In the genomic region with DNA sequence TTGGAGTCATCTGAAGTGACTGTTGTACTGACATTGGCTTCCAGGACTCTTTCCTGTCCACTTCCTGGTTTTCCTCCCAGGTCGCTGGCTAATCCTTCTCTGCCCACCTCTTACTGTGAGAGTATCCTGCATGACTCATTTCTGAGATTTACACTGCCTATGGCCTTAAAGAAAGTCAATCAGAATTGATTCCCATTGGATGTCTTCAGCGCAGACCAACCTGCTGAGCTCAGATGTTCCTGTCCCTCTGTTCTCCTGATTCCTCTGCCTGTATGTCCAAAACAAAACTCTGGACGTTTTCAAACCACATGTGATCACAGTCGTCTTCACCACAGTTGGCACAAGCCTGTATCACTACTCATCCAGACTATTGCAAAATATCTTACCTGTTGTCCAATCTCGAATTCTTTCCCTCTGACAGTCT, we compare ENCODE assay signal across 19 cellular contexts.
A peak's percentile ranks its signal among the peaks of the same experiment; 100 is the strongest.
DNase-seq lines count a peak whose midpoint lies in the region; ATAC-seq, FAIRE-seq and TF ChIP-seq lines count a peak whose summit lies in the region.
"Had no signal": no experiment of that assay in that cellular context is flagged by ENCODE, and none has a peak within 500 bp of the region (broad histone marks: within the 10 kb centered on the region; RNA-seq: fewer than 3 reads in every experiment).

No MANE protein-coding gene starts in this region.

- H3K27ac ChIP-seq in right cardiac atrium (ENCODE audit: low read length) (no peak overlapping the region), RWPE1 (no peak overlapping the region), hepatocyte (peak overlapping the region; percentile 60)

- H3K27me3 Mint-ChIP-seq in stimulated activated memory B cell treated with anti-CD40 and anti-IgM and Interleukin-4, amounts not matched to agents 10 μg/mL and 1 μg/mL and 100 μg/mL, for 72 hours: no peaks in the 10 kb centered on the region
- H3K27me3 Mint-ChIP-seq: activated T-helper 17 cell treated with anti-CD3 and anti-CD28 coated beads, Interleukin-2, amount 50 U/mL, for 72 hours had no signal

- DNase-seq in right cardiac atrium: no peak
- DNase-seq in Right ventricle myocardium inferior (ENCODE audit: missing footprints): no peak
- DNase-seq in RWPE1 (ENCODE audit: low spot score): peak; percentile 68
- DNase-seq in hepatocyte (ENCODE audit: low spot score): peak; percentile 65
- peak; percentile 25 for DNase-seq in urothelium cell line (ENCODE audit: low spot score)
- no peak for DNase-seq in NCI-H1436 treated with DMSO at 0.1 percent for 48 hours (lab: John Stamatoyannopoulos, UW)
- DNase-seq: activated CD8-positive, alpha-beta T cell treated with anti-CD3 and anti-CD28 coated beads, Interleukin-2, amount 10 ng/mL, durations not matched to agents 7 days and 5 days; amniotic stem cell; Kasumi-1; kidney; NCI-H146; NCI-H446 treated with DMSO at 0.1 percent for 48 hours; posterior cingulate gyrus; stimulated activated CD4-positive, alpha-beta T cell treated with anti-CD3 and anti-CD28 coated beads, Interleukin-12 subunit alpha, Interleukin-12 subunit beta, amount 100 ng/mL, for 4 hours; stimulated activated naive CD8-positive, alpha-beta T cell treated with anti-CD3 and anti-CD28 coated beads, Interleukin-15, Interleukin-2, amounts not matched to agents 100 U/mL and 50 U/mL, for 24 hours had no signal

- H3K9me3 Mint-ChIP-seq in stimulated activated memory B cell treated with anti-CD40 and anti-IgM and Interleukin-4, amounts not matched to agents 10 μg/mL and 1 μg/mL and 100 μg/mL, for 72 hours: no peaks in the 10 kb centered on the region
- H3K9me3 Mint-ChIP-seq: activated T-helper 17 cell treated with anti-CD3 and anti-CD28 coated beads, Interleukin-2, amount 50 U/mL, for 72 hours had no signal

- FAIRE-seq in urothelium cell line (lab: Jason Lieb, UNC): no peak
- FAIRE-seq: endometrium, kidney had no signal

- H3K4me2 ChIP-seq in hepatocyte: no peak overlapping the region

- H3K79me2 ChIP-seq in hepatocyte: no peaks in the 10 kb centered on the region

- no peak overlapping the region for H3K27ac Mint-ChIP-seq in stimulated activated memory B cell treated with anti-CD40 and anti-IgM and Interleukin-4, amounts not matched to agents 10 μg/mL and 1 μg/mL and 100 μg/mL, for 72 hours
- H3K27ac Mint-ChIP-seq: activated CD8-positive, alpha-beta T cell treated with anti-CD3 and anti-CD28 coated beads, Interleukin-2, amount 10 ng/mL, durations not matched to agents 7 days and 5 days; activated T-helper 17 cell treated with anti-CD3 and anti-CD28 coated beads, Interleukin-2, amount 50 U/mL, for 72 hours had no signal

- H4K20me1 ChIP-seq in hepatocyte (ENCODE audit: insufficient read depth, poor library complexity, severe bottlenecking): no peaks in the 10 kb centered on the region

- POLR2A ChIA-PET in RWPE1 (lab: Yijun Ruan, JAX; ENCODE audit: low non-redundant PET): no interaction called here

- H3K4me1 ChIP-seq in right cardiac atrium (ENCODE audit: control insufficient read depth, insufficient read depth, low read length): peaks cover 1% of the 10 kb centered on the region
- peaks cover 2% of the 10 kb centered on the region for H3K4me1 ChIP-seq in hepatocyte (ENCODE audit: insufficient read depth)

- H3K4me3 ChIP-seq in right cardiac atrium (ENCODE audit: low read length): no peak overlapping the region
- no peak overlapping the region for H3K4me3 ChIP-seq in hepatocyte

- intact Hi-C loops in right cardiac atrium (cut with DNase I) (no loop called here), Right ventricle myocardium inferior (cut with DNase I) (no loop called here)

- no peaks in the 10 kb centered on the region for H3K4me1 Mint-ChIP-seq in stimulated activated memory B cell treated with anti-CD40 and anti-IgM and Interleukin-4, amounts not matched to agents 10 μg/mL and 1 μg/mL and 100 μg/mL, for 72 hours
- H3K4me1 Mint-ChIP-seq: activated T-helper 17 cell treated with anti-CD3 and anti-CD28 coated beads, Interleukin-2, amount 50 U/mL, for 72 hours had no signal

- H3K4me3 Mint-ChIP-seq in stimulated activated memory B cell treated with anti-CD40 and anti-IgM and Interleukin-4, amounts not matched to agents 10 μg/mL and 1 μg/mL and 100 μg/mL, for 72 hours: no peak overlapping the region
- H3K4me3 Mint-ChIP-seq: activated CD8-positive, alpha-beta T cell treated with anti-CD3 and anti-CD28 coated beads, Interleukin-2, amount 10 ng/mL, durations not matched to agents 7 days and 5 days; activated T-helper 17 cell treated with anti-CD3 and anti-CD28 coated beads, Interleukin-2, amount 50 U/mL, for 72 hours had no signal

- no peaks in the 10 kb centered on the region for H3K36me3 Mint-ChIP-seq in stimulated activated memory B cell treated with anti-CD40 and anti-IgM and Interleukin-4, amounts not matched to agents 10 μg/mL and 1 μg/mL and 100 μg/mL, for 72 hours

- TF ChIP-seq CTCF in RWPE1 (conservative IDR thresholded peaks at IDR 0.05; ENCODE audit: low read depth) (no peak), hepatocyte (IDR thresholded peaks at IDR 0.05; ENCODE audit: poor library complexity) (no peak)

- CTCF ChIA-PET in RWPE1 (lab: Yijun Ruan, JAX): interaction anchor here (0.7 kb wide), 1 partner anchor 368 kb away, joined by 4 read pairs; no protein-coding TSS in a partner anchor

- H3K9me3 ChIP-seq in right cardiac atrium (ENCODE audit: control insufficient read depth, low read length): no peaks in the 10 kb centered on the region
- H3K9me3 ChIP-seq in hepatocyte (ENCODE audit: low read depth): no peaks in the 10 kb centered on the region

- no peaks in the 10 kb centered on the region for H3K36me3 ChIP-seq in hepatocyte (replicated peaks; ENCODE audit: insufficient read depth, low read depth)

- 76% methylated on average over 5 of the region's 5 CpGs for WGBS in right cardiac atrium
- 71% methylated on average over 5 of the region's 5 CpGs for WGBS in hepatocyte (ENCODE audit: low lambda C conversion rate, missing lambda C conversion rate)

- no peaks in the 10 kb centered on the region for H3K9me2 ChIP-seq in hepatocyte (replicated peaks; ENCODE audit: insufficient read depth)

- no peaks in the 10 kb centered on the region for H3K27me3 ChIP-seq in right cardiac atrium (ENCODE audit: control insufficient read depth, insufficient read depth)
- H3K27me3 ChIP-seq in hepatocyte: no peaks in the 10 kb centered on the region

- ATAC-seq in right cardiac atrium (peak; percentile 29 to 73), Right ventricle myocardium inferior (no peak), GM18907 (IDR thresholded peaks at IDR 0.05; ENCODE audit: unreplicated experiment) (no peak)
- ATAC-seq in stimulated activated memory B cell treated with anti-CD40 and anti-IgM and Interleukin-4, amounts not matched to agents 10 μg/mL and 1 μg/mL and 100 μg/mL, for 72 hours: no peak
- ATAC-seq: activated CD8-positive, alpha-beta T cell treated with anti-CD3 and anti-CD28 coated beads, Interleukin-2, amount 10 ng/mL, durations not matched to agents 7 days and 5 days; activated T-helper 17 cell treated with anti-CD3 and anti-CD28 coated beads, Interleukin-2, amount 50 U/mL, for 72 hours; stimulated activated naive CD8-positive, alpha-beta T cell treated with anti-CD3 and anti-CD28 coated beads, Interleukin-15, Interleukin-2, amounts not matched to agents 100 U/mL and 50 U/mL, for 24 hours had no signal

- no peak overlapping the region for H2AFZ ChIP-seq in hepatocyte

Comparison
In these comparisons a context has a peak if more than half of its experiments do, and no peak if none do; other contexts are left out.
1. ATAC-seq: peak in right cardiac atrium (2 of 2); none in Right ventricle myocardium inferior (single experiment), stimulated activated memory B cell treated with anti-CD40 and anti-IgM and Interleukin-4, amounts not matched to agents 10 μg/mL and 1 μg/mL and 100 μg/mL, for 72 hours (single experiment) and GM18907 (single experiment).
2. DNase-seq: peak in RWPE1 (single experiment), hepatocyte (single experiment) and urothelium cell line (single experiment); none in right cardiac atrium (0 of 3), Right ventricle myocardium inferior (single experiment) and NCI-H1436 treated with DMSO at 0.1 percent for 48 hours (single experiment).